In genomic region chr2:97985998-97986397, GRCh38 we compare ENCODE assay signal across 27 cellular contexts.
"Had no signal": no experiment of that assay in that cellular context is flagged by ENCODE, and none has a peak within 500 bp of the region (broad histone marks: within the 10 kb centered on the region; RNA-seq: fewer than 3 reads in every experiment).

No MANE protein-coding gene starts in this region.

- FAIRE-seq: urothelium cell line had no signal

- H3K4me3 ChIP-seq: neural progenitor cell, ovary, psoas muscle, skin epidermis, smooth muscle cell, spleen, stomach, thoracic aorta, thyroid gland, tibial nerve, upper lobe of left lung, vagina had no signal

- H3K27ac ChIP-seq: neural progenitor cell, ovary, parathyroid adenoma, skin epidermis, spleen, stomach, thoracic aorta, thyroid gland, tibial nerve, upper lobe of left lung, vagina had no signal

- H3K4me2 ChIP-seq: neural progenitor cell, smooth muscle cell had no signal

- H3K36me3 ChIP-seq: neural progenitor cell, ovary, stomach, thoracic aorta, thyroid gland, tibial nerve, upper lobe of left lung, vagina had no signal

- H3K9me3 ChIP-seq: ovary, thoracic aorta, thyroid gland, upper lobe of left lung, vagina had no signal

- ATAC-seq: naive thymus-derived CD4-positive, alpha-beta T cell; natural killer cell; psoas muscle; right cardiac atrium; sciatic nerve; stimulated activated effector memory CD8-positive, alpha-beta T cell treated with anti-CD3 and anti-CD28 coated beads, Interleukin-12 subunit alpha, Interleukin-12 subunit beta, amount 100 ng/mL, for 72 hours; stimulated activated naive B cell treated with anti-CD40 and anti-IgM and Interleukin-4, amounts not matched to agents 10 μg/mL and 1 μg/mL and 100 μg/mL, for 72 hours had no signal

- H2AFZ ChIP-seq: neural progenitor cell, parathyroid adenoma had no signal

- H3K9ac ChIP-seq: neural progenitor cell, parathyroid adenoma had no signal

- DNase-seq: naive thymus-derived CD4-positive, alpha-beta T cell; natural killer cell; occipital lobe; ovary; posterior cingulate gyrus; psoas muscle; right cardiac atrium; spleen; stimulated activated CD4-positive, alpha-beta T cell treated with anti-CD3 and anti-CD28 coated beads, Interleukin-12 subunit alpha, Interleukin-12 subunit beta, amount 100 ng/mL, for 4 hours; stimulated activated CD4-positive, alpha-beta T cell treated with anti-CD3 and anti-CD28 coated beads, Interleukin-1b, Interleukin-23, amount 100 ng/mL, for 48 hours; stimulated activated CD4-positive, alpha-beta T cell treated with anti-CD3 and anti-CD28 coated beads, Interleukin-4, amount 100 ng/mL, for 1 hour; stimulated activated naive B cell treated with anti-CD40 and anti-IgM and Interleukin-4, amounts not matched to agents 10 μg/mL and 1 μg/mL and 100 μg/mL, for 72 hours; stimulated activated naive CD4-positive, alpha-beta T cell treated with Interleukin-2 at 50 U/mL for 16 hours; stomach; thyroid gland; trophoblast cell; upper lobe of left lung had no signal

- H3K27me3 ChIP-seq: neural progenitor cell, ovary, spleen, stomach, thyroid gland, tibial nerve, upper lobe of left lung, vagina had no signal
